ENCODE assay signal across 12 cellular contexts in genomic region chr5:14416709-14417108, GRCh38.
DNase-seq lines count a peak whose midpoint lies in the region; ATAC-seq, FAIRE-seq and TF ChIP-seq lines count a peak whose summit lies in the region.
"Had no signal": no experiment of that assay in that cellular context is flagged by ENCODE, and none has a peak within 500 bp of the region (broad histone marks: within the 10 kb centered on the region; RNA-seq: fewer than 3 reads in every experiment).

No MANE protein-coding gene starts in this region.

- POLR2A ChIA-PET in HepG2 (lab: Yijun Ruan, JAX), result no interaction called here

- no peaks in the 10 kb centered on the region for H3K27me3 Mint-ChIP-seq in T-helper 17 cell

- H3F3A ChIP-seq in GM23248 (ENCODE audit: insufficient read depth), result peaks cover 98% of the 10 kb centered on the region

- no peaks in the 10 kb centered on the region for H4K20me1 ChIP-seq in GM23248 (ENCODE audit: insufficient read depth)
- no peaks in the 10 kb centered on the region for H4K20me1 ChIP-seq in fibroblast of lung (ENCODE audit: control insufficient read depth, extremely low read depth, insufficient read depth, low read length)
- no peaks in the 10 kb centered on the region for H4K20me1 ChIP-seq in HepG2 (ENCODE audit: insufficient read depth, low read length)

- TF ChIP-seq EP300 in HepG2 (IDR thresholded peaks at IDR 0.05; ENCODE audit: low read depth in 2 of 2, low read length in 2 of 2) (no peak), HepG2 (CRISPR knock-in tag; IDR thresholded peaks at IDR 0.05; ENCODE audit: borderline replicate concordance) (no peak)

- no peak for ATAC-seq in T-helper 17 cell
- no peak for ATAC-seq in HG03135 (IDR thresholded peaks at IDR 0.05; ENCODE audit: unreplicated experiment)
- ATAC-seq in HepG2, result no peak

- peak overlapping the region; percentile 42 for H3K9ac ChIP-seq in GM23248
- no peak overlapping the region for H3K9ac ChIP-seq in fibroblast of lung (ENCODE audit: insufficient read depth, low read length)
- H3K9ac ChIP-seq in skeletal muscle tissue (ENCODE audit: low read depth in 1 of 3, low read length in 3 of 3), result no peak overlapping the region
- H3K9ac ChIP-seq in HepG2 (ENCODE audit: insufficient read depth, low read depth, low read length), result no peak overlapping the region

- H3K36me3 Mint-ChIP-seq in T-helper 17 cell (ENCODE audit: low read depth), result peaks cover 5% of the 10 kb centered on the region

- intact Hi-C loops in HepG2 (cut with micrococcal nuclease; ENCODE audit: unreplicated experiment), result no loop called here

- H3K4me2 ChIP-seq in GM23248 (ENCODE audit: unreplicated experiment), result peak overlapping the region; percentile 16
- H3K4me2 ChIP-seq in fibroblast of lung (ENCODE audit: extremely low read depth, insufficient read depth, low read length), result peak overlapping the region; percentile 26
- no peak overlapping the region for H3K4me2 ChIP-seq in HepG2 (ENCODE audit: low read depth, low read length)
- H3K4me2 ChIP-seq: PC-9 had no signal

- H3K79me2 ChIP-seq in GM23248 (ENCODE audit: insufficient read depth) (peaks cover 98% of the 10 kb centered on the region), fibroblast of lung (ENCODE audit: control insufficient read depth, insufficient read depth, low read length) (peaks cover 59% of the 10 kb centered on the region), HepG2 (ENCODE audit: insufficient read depth, low read length) (no peaks in the 10 kb centered on the region)

- H3K9me3 ChIP-seq in GM23248 (ENCODE audit: low read depth), result no peaks in the 10 kb centered on the region
- H3K9me3 ChIP-seq in T-helper 17 cell (ENCODE audit: control insufficient read depth, low read length, poor library complexity, severe bottlenecking), result no peaks in the 10 kb centered on the region
- H3K9me3 ChIP-seq in fibroblast of lung (ENCODE audit: control insufficient read depth, insufficient read depth, low read depth, low read length), result no peaks in the 10 kb centered on the region
- H3K9me3 ChIP-seq in skeletal muscle tissue (ENCODE audit: control insufficient read depth in 3 of 3, low read length in 3 of 3), result no peaks in the 10 kb centered on the region
- H3K9me3 ChIP-seq in HepG2 (ENCODE audit: low read length), result no peaks in the 10 kb centered on the region

- H3K36me3 ChIP-seq in GM23248 (ENCODE audit: low read depth) (peaks cover 69% of the 10 kb centered on the region), fibroblast of lung (ENCODE audit: control insufficient read depth, insufficient read depth, low read length) (peaks cover 43% of the 10 kb centered on the region), skeletal muscle tissue (ENCODE audit: control insufficient read depth in 3 of 3, insufficient read depth in 3 of 3, low read length in 3 of 3) (peaks cover 30 to 44% (median 37%) of the 10 kb centered on the region in 3 donors), HepG2 (replicated peaks in 1 of 2; ENCODE audit: control insufficient read depth in 1 of 2, insufficient read depth in 2 of 2, low read length in 2 of 2) (peaks cover 26 to 68% of the 10 kb centered on the region in 2 experiments; a peak in 4 of 5 replicates)

- peak overlapping the region; percentile 98 for H3K27ac Mint-ChIP-seq in T-helper 17 cell

- no peak for TF ChIP-seq POLR2A in HepG2 (IDR thresholded peaks at IDR 0.05; ENCODE audit: insufficient read depth in 1 of 2, low read depth in 2 of 2, low read length in 2 of 2)

- H2AFZ ChIP-seq in GM23248 (no peak overlapping the region), fibroblast of lung (ENCODE audit: low read length) (no peak overlapping the region), HepG2 (ENCODE audit: low read length) (no peak overlapping the region)
- H2AFZ ChIP-seq: PC-9 had no signal

- no peak for TF ChIP-seq CTCF in fibroblast of lung (conservative IDR thresholded peaks at IDR 0.05 in 1 of 2, IDR thresholded peaks at IDR 0.05 in 1 of 2; ENCODE audit: low read depth in 1 of 2, low read length in 2 of 2)
- no peak for TF ChIP-seq CTCF in HepG2 (CRISPR knock-in tag; IDR thresholded peaks at IDR 0.05)

- H3K27ac ChIP-seq in GM23248, result peak overlapping the region; percentile 82
- peak overlapping the region; percentile 66 for H3K27ac ChIP-seq in fibroblast of lung (ENCODE audit: insufficient read depth, low read length)
- H3K27ac ChIP-seq in skeletal muscle tissue (ENCODE audit: low read depth, low read length), result peak overlapping the region; percentile 52
- no peak overlapping the region for H3K27ac ChIP-seq in HepG2 (ENCODE audit: extremely low read length, insufficient read depth, low read length)
- H3K27ac ChIP-seq: PC-9 had no signal

- DNase-seq in GM23248 (no peak), T-helper 17 cell (no peak), fibroblast of lung (ENCODE audit: low read depth in 2 of 2) (peak in 1 of 2 donors; percentile 23), HepG2 (ENCODE audit: low spot score) (no peak), DMS53 treated with DMSO at 0.1 percent for 48 hours (lab: John Stamatoyannopoulos, UW; ENCODE audit: unreplicated experiment) (no peak)
- no peak for DNase-seq in effector CD8-positive, alpha-beta T cell (lab: John Stamatoyannopoulos, UW)
- DNase-seq: midbrain, NCI-H2171 treated with DMSO at 0.1 percent for 48 hours, PC-9, substantia nigra had no signal

- H3K9me2 ChIP-seq in GM23248 (ENCODE audit: insufficient read depth), result no peaks in the 10 kb centered on the region

- CTCF ChIA-PET in HepG2 (lab: Yijun Ruan, JAX; ENCODE audit: low intra/inter-chr PET ratio, low total read pairs), result no interaction called here

- 61 to 63% methylated on average over 10 to 11 of the region's 11 CpGs for WGBS in GM23248 (ENCODE audit: low coverage in 1 of 2, low lambda C conversion rate in 2 of 2, missing lambda C conversion rate in 2 of 2), 2 experiments
- WGBS in HepG2 (ENCODE audit: low lambda C conversion rate), result 97% methylated on average over 5 of the region's 11 CpGs

- FAIRE-seq in HepG2 (lab: Jason Lieb, UNC), result no peak

- H3K4me1 Mint-ChIP-seq in T-helper 17 cell, result peaks cover 53% of the 10 kb centered on the region

- H3K4me3 ChIP-seq in GM23248 (no peak overlapping the region), fibroblast of lung (replicated peaks in 1 of 4; ENCODE audit: control extremely low read depth in 1 of 4, insufficient read depth in 1 of 4, low read depth in 3 of 4, low read length in 4 of 4) (no peak overlapping the region), skeletal muscle tissue (ENCODE audit: low read length in 3 of 3) (no peak overlapping the region), HepG2 (replicated peaks in 1 of 3; ENCODE audit: insufficient read depth in 1 of 3, low read depth in 2 of 3, low read length in 3 of 3) (no peak overlapping the region)
- H3K4me3 ChIP-seq: PC-9 had no signal

- H3K27me3 ChIP-seq in GM23248 (replicated peaks; ENCODE audit: insufficient read depth) (no peaks in the 10 kb centered on the region), fibroblast of lung (ENCODE audit: control insufficient read depth, insufficient read depth, low read length) (no peaks in the 10 kb centered on the region), skeletal muscle tissue (ENCODE audit: control insufficient read depth in 3 of 3, insufficient read depth in 3 of 3, low read length in 3 of 3) (no peaks in the 10 kb centered on the region), HepG2 (ENCODE audit: control insufficient read depth in 1 of 2, insufficient read depth in 2 of 2, low read length in 2 of 2) (no peaks in the 10 kb centered on the region)

- in situ Hi-C loops in GM23248 (cut with MboI) (no loop called here), HepG2 (cut with HindIII; ENCODE audit: extremely low pct_ligation_motif_present, low pct_unique_long_range_greater_than_20kb) (no loop called here)

- no peak overlapping the region for H3K4me3 Mint-ChIP-seq in T-helper 17 cell

- no peak for TF ChIP-seq RAD21 in HepG2 (CRISPR knock-in tag; IDR thresholded peaks at IDR 0.05)

- peaks cover 34% of the 10 kb centered on the region for H3K4me1 ChIP-seq in GM23248 (ENCODE audit: insufficient read depth)
- H3K4me1 ChIP-seq in fibroblast of lung (ENCODE audit: control insufficient read depth, extremely low read depth, insufficient read depth, low read length), result peaks cover 25% of the 10 kb centered on the region
- peaks cover 0 to 9% (median 5%) of the 10 kb centered on the region in 3 donors for H3K4me1 ChIP-seq in skeletal muscle tissue (ENCODE audit: control insufficient read depth in 3 of 3, insufficient read depth in 3 of 3, low read length in 3 of 3)
- no peaks in the 10 kb centered on the region for H3K4me1 ChIP-seq in HepG2 (ENCODE audit: insufficient read depth, low read length)

- BruUV-seq in HepG2 (replicated peaks; lab: Mats Ljungman, UMichigan), result no TSS peak

TF ChIP-seq in HepG2, 621 proteins besides CTCF, POLR2A, EP300 and RAD21 (continues in another document):
- TF ChIP-seq, protein P1, sequence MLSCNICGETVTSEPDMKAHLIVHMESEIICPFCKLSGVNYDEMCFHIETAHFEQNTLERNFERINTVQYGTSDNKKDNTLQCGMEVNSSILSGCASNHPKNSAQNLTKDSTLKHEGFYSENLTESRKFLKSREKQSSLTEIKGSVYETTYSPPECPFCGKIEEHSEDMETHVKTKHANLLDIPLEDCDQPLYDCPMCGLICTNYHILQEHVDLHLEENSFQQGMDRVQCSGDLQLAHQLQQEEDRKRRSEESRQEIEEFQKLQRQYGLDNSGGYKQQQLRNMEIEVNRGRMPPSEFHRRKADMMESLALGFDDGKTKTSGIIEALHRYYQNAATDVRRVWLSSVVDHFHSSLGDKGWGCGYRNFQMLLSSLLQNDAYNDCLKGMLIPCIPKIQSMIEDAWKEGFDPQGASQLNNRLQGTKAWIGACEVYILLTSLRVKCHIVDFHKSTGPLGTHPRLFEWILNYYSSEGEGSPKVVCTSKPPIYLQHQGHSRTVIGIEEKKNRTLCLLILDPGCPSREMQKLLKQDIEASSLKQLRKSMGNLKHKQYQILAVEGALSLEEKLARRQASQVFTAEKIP (CRISPR knock-in tag; IDR thresholded peaks at IDR 0.05; ENCODE audit: borderline replicate concordance), result no peak
- TF ChIP-seq TOE1 (CRISPR knock-in tag; IDR thresholded peaks at IDR 0.05) (no peak), ZBTB7B (CRISPR knock-in tag; IDR thresholded peaks at IDR 0.05) (no peak), NFYC (CRISPR knock-in tag; IDR thresholded peaks at IDR 0.05) (no peak), ZNF747 (CRISPR knock-in tag; IDR thresholded peaks at IDR 0.05; ENCODE audit: borderline replicate concordance) (no peak), ZNF790 (CRISPR knock-in tag; IDR thresholded peaks at IDR 0.05; ENCODE audit: borderline replicate concordance) (no peak), ZNF138 (CRISPR knock-in tag; IDR thresholded peaks at IDR 0.05; ENCODE audit: low read depth) (no peak), ZNF839 (CRISPR knock-in tag; IDR thresholded peaks at IDR 0.05; ENCODE audit: borderline replicate concordance) (no peak), GATAD1 (CRISPR knock-in tag; IDR thresholded peaks at IDR 0.05) (no peak), ZNF468 (CRISPR knock-in tag; IDR thresholded peaks at IDR 0.05) (no peak), ZFP37 (CRISPR knock-in tag; IDR thresholded peaks at IDR 0.05; ENCODE audit: borderline replicate concordance) (no peak)
